2 cellular contexts compared by ENCODE assay signal in genomic region chr3:170077406-170077805, GRCh38.
TF ChIP-seq lines count a peak whose summit lies in the region.

No MANE protein-coding gene starts in this region.

TF ChIP-seq in GM23338, 12 proteins besides CTCF, POLR2A, EP300 and RAD21:
- TF ChIP-seq, protein P1, sequence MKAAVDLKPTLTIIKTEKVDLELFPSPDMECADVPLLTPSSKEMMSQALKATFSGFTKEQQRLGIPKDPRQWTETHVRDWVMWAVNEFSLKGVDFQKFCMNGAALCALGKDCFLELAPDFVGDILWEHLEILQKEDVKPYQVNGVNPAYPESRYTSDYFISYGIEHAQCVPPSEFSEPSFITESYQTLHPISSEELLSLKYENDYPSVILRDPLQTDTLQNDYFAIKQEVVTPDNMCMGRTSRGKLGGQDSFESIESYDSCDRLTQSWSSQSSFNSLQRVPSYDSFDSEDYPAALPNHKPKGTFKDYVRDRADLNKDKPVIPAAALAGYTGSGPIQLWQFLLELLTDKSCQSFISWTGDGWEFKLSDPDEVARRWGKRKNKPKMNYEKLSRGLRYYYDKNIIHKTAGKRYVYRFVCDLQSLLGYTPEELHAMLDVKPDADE (IDR thresholded peaks at IDR 0.05), result no peak
- no peak for TF ChIP-seq CREB1 (CRISPR knock-in tag; IDR thresholded peaks at IDR 0.05; ENCODE audit: low read depth)
- no peak for TF ChIP-seq STAT1 (IDR thresholded peaks at IDR 0.05; ENCODE audit: unreplicated experiment)
- TF ChIP-seq EZH2 (IDR thresholded peaks at IDR 0.05; ENCODE audit: low read depth, unreplicated experiment), result no peak
- no peak for TF ChIP-seq REST (IDR thresholded peaks at IDR 0.05; ENCODE audit: unreplicated experiment)
- no peak for TF ChIP-seq ZNF114 (CRISPR knock-in tag; IDR thresholded peaks at IDR 0.05)
- no peak for TF ChIP-seq ZNF462 (CRISPR knock-in tag; IDR thresholded peaks at IDR 0.05)
- no peak for TF ChIP-seq JUNB (IDR thresholded peaks at IDR 0.05; ENCODE audit: unreplicated experiment)
- no peak for TF ChIP-seq EZH2phosphoT487 (IDR thresholded peaks at IDR 0.05; ENCODE audit: unreplicated experiment)
- no peak for TF ChIP-seq ZNF331 (CRISPR knock-in tag; IDR thresholded peaks at IDR 0.05; ENCODE audit: low read depth)
- no peak for TF ChIP-seq POLR2AphosphoS5 (IDR thresholded peaks at IDR 0.05; ENCODE audit: low read depth)

TF ChIP-seq in K562, 482 proteins besides CTCF, POLR2A, EP300 and RAD21:
- TF ChIP-seq, protein P2, sequence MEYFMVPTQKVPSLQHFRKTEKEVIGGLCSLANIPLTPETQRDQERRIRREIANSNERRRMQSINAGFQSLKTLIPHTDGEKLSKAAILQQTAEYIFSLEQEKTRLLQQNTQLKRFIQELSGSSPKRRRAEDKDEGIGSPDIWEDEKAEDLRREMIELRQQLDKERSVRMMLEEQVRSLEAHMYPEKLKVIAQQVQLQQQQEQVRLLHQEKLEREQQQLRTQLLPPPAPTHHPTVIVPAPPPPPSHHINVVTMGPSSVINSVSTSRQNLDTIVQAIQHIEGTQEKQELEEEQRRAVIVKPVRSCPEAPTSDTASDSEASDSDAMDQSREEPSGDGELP (CRISPR knock-in tag; IDR thresholded peaks at IDR 0.05; ENCODE audit: borderline replicate concordance), result 0 out of 2 replicates have a peak, but pooled peaks have one; percentile 26
- TF ChIP-seq HOXB6 (CRISPR knock-in tag; IDR thresholded peaks at IDR 0.05; ENCODE audit: borderline replicate concordance), result no peak
